In genomic region chr1:209215826-209216225, GRCh38 we compare ENCODE assay signal across 35 cellular contexts.
"Had no signal": no experiment of that assay in that cellular context is flagged by ENCODE, and none has a peak within 500 bp of the region (broad histone marks: within the 10 kb centered on the region; RNA-seq: fewer than 3 reads in every experiment).

No MANE protein-coding gene starts in this region.

- H3K4me1 Mint-ChIP-seq: activated CD4-positive, alpha-beta memory T cell treated with anti-CD3 and anti-CD28 coated beads, Interleukin-2, amount 10 ng/mL, durations not matched to agents 7 days and 5 days; activated CD4-positive, alpha-beta T cell treated with anti-CD3 and anti-CD28 coated beads, Interleukin-2, amount 10 ng/mL, durations not matched to agents 7 days and 5 days; activated naive CD4-positive, alpha-beta T cell treated with anti-CD3 and anti-CD28 coated beads, Interleukin-2, amount 10 ng/mL, durations not matched to agents 7 days and 5 days; activated naive CD8-positive, alpha-beta T cell treated with anti-CD3 and anti-CD28 coated beads, Interleukin-2, amount 10 ng/mL, durations not matched to agents 7 days and 5 days; central memory CD8-positive, alpha-beta T cell; T-helper 17 cell had no signal

- H3K9me3 ChIP-seq: breast epithelium, esophagus squamous epithelium had no signal

- DNase-seq: activated CD4-positive, alpha-beta memory T cell treated with anti-CD3 and anti-CD28 coated beads, Interleukin-2, amount 10 ng/mL, durations not matched to agents 7 days and 5 days; activated CD4-positive, alpha-beta T cell treated with anti-CD3 and anti-CD28 coated beads for 1 hour; activated CD4-positive, alpha-beta T cell treated with anti-CD3 and anti-CD28 coated beads for 4 hours; activated CD4-positive, alpha-beta T cell treated with anti-CD3 and anti-CD28 coated beads, Interleukin-2, amount 10 ng/mL, durations not matched to agents 7 days and 5 days; activated CD4-positive, alpha-beta T cell treated with anti-CD3 and anti-CD28 coated beads, Interleukin-2, amount 50 U/mL, for 4 hours; activated CD4-positive, CD25-positive, alpha-beta regulatory T cell; activated CD8-positive, alpha-beta memory T cell treated with anti-CD3 and anti-CD28 coated beads, Interleukin-2, amount 50 U/mL, for 48 hours; activated gamma-delta T cell; activated naive CD4-positive, alpha-beta T cell; activated naive CD4-positive, alpha-beta T cell treated with anti-CD3 and anti-CD28 coated beads, Interleukin-2, amount 10 ng/mL, durations not matched to agents 7 days and 5 days; activated naive CD8-positive, alpha-beta T cell treated with anti-CD3 and anti-CD28 coated beads, Interleukin-2, amount 10 ng/mL, durations not matched to agents 7 days and 5 days; activated T-cell treated with anti-CD3 and anti-CD28 coated beads for 4 hours; activated T-cell treated with anti-CD3 and anti-CD28 coated beads, Interleukin-2, amount 50 U/mL, for 24 hours; activated T-cell treated with anti-CD3 and anti-CD28 coated beads, Interleukin-2, amount 50 U/mL, for 72 hours; dorsolateral prefrontal cortex; effector CD4-positive, alpha-beta T cell; effector memory CD8-positive, alpha-beta T cell; esophagus squamous epithelium; foreskin melanocyte; head of caudate nucleus; T-helper 1 cell; T-helper 17 cell; T1000 had no signal

- H3K4me3 ChIP-seq: ascending aorta, breast epithelium, cardiac muscle cell, coronary artery, dorsolateral prefrontal cortex, esophagus squamous epithelium had no signal

- H3K27ac ChIP-seq: ascending aorta, breast epithelium, cardiac muscle cell, coronary artery, dorsolateral prefrontal cortex, epithelial cell of prostate, esophagus squamous epithelium had no signal

- H3K4me3 Mint-ChIP-seq: activated CD4-positive, alpha-beta memory T cell treated with anti-CD3 and anti-CD28 coated beads, Interleukin-2, amount 10 ng/mL, durations not matched to agents 7 days and 5 days; activated CD4-positive, alpha-beta T cell treated with anti-CD3 and anti-CD28 coated beads, Interleukin-2, amount 10 ng/mL, durations not matched to agents 7 days and 5 days; activated naive CD4-positive, alpha-beta T cell treated with anti-CD3 and anti-CD28 coated beads, Interleukin-2, amount 10 ng/mL, durations not matched to agents 7 days and 5 days; activated naive CD8-positive, alpha-beta T cell treated with anti-CD3 and anti-CD28 coated beads, Interleukin-2, amount 10 ng/mL, durations not matched to agents 7 days and 5 days; activated T-cell treated with anti-CD3 and anti-CD28 coated beads, Interleukin-2, amount 50 U/mL, for 24 hours; activated T-cell treated with anti-CD3 and anti-CD28 coated beads, Interleukin-2, amount 50 U/mL, for 72 hours; brain; central memory CD8-positive, alpha-beta T cell; dendritic cell treated with granulocyte-macrophage colony-stimulating factor and Interleukin-4, amounts not matched to agents 40 ng/mL and 50 ng/mL, for 4 days; effector memory CD8-positive, alpha-beta T cell; T-helper 17 cell; T-helper 2 cell treated with Interferon-gamma antibody and Interleukin-4, amounts not matched to agents 5 μg/mL and 100 μg/mL, for 36 hours had no signal

- H3K9me3 Mint-ChIP-seq: activated CD4-positive, alpha-beta memory T cell treated with anti-CD3 and anti-CD28 coated beads, Interleukin-2, amount 10 ng/mL, durations not matched to agents 7 days and 5 days; activated CD4-positive, alpha-beta T cell treated with anti-CD3 and anti-CD28 coated beads, Interleukin-2, amount 10 ng/mL, durations not matched to agents 7 days and 5 days; activated naive CD4-positive, alpha-beta T cell treated with anti-CD3 and anti-CD28 coated beads, Interleukin-2, amount 10 ng/mL, durations not matched to agents 7 days and 5 days; activated naive CD8-positive, alpha-beta T cell treated with anti-CD3 and anti-CD28 coated beads, Interleukin-2, amount 10 ng/mL, durations not matched to agents 7 days and 5 days; dendritic cell treated with granulocyte-macrophage colony-stimulating factor and Interleukin-4, amounts not matched to agents 40 ng/mL and 50 ng/mL, for 4 days; T-helper 2 cell treated with Interferon-gamma antibody and Interleukin-4, amounts not matched to agents 5 μg/mL and 100 μg/mL, for 36 hours had no signal

- H3K27me3 ChIP-seq: ascending aorta, cardiac muscle cell had no signal

- H3K36me3 Mint-ChIP-seq: activated naive CD4-positive, alpha-beta T cell treated with anti-CD3 and anti-CD28 coated beads, Interleukin-2, amount 10 ng/mL, durations not matched to agents 7 days and 5 days; activated naive CD8-positive, alpha-beta T cell treated with anti-CD3 and anti-CD28 coated beads, Interleukin-2, amount 10 ng/mL, durations not matched to agents 7 days and 5 days; brain had no signal

- H3K36me3 ChIP-seq: ascending aorta, breast epithelium, cardiac muscle cell, esophagus squamous epithelium had no signal

- FAIRE-seq: endometrium, endothelial cell of umbilical vein had no signal

- ATAC-seq: activated naive CD4-positive, alpha-beta T cell treated with anti-CD3 and anti-CD28 coated beads, Interleukin-2, amount 50 U/mL, for 72 hours; activated T-cell treated with anti-CD3 and anti-CD28 coated beads, Interleukin-2, amount 50 U/mL, for 72 hours; effector memory CD8-positive, alpha-beta T cell; T-helper 17 cell had no signal

- H3K27ac Mint-ChIP-seq: activated CD4-positive, alpha-beta memory T cell treated with anti-CD3 and anti-CD28 coated beads, Interleukin-2, amount 10 ng/mL, durations not matched to agents 7 days and 5 days; activated CD4-positive, alpha-beta T cell treated with anti-CD3 and anti-CD28 coated beads, Interleukin-2, amount 10 ng/mL, durations not matched to agents 7 days and 5 days; activated naive CD4-positive, alpha-beta T cell treated with anti-CD3 and anti-CD28 coated beads, Interleukin-2, amount 10 ng/mL, durations not matched to agents 7 days and 5 days; activated naive CD4-positive, alpha-beta T cell treated with anti-CD3 and anti-CD28 coated beads, Interleukin-2, amount 50 U/mL, for 72 hours; activated naive CD8-positive, alpha-beta T cell treated with anti-CD3 and anti-CD28 coated beads, Interleukin-2, amount 10 ng/mL, durations not matched to agents 7 days and 5 days; activated T-cell treated with anti-CD3 and anti-CD28 coated beads, Interleukin-2, amount 50 U/mL, for 24 hours; activated T-cell treated with anti-CD3 and anti-CD28 coated beads, Interleukin-2, amount 50 U/mL, for 72 hours; brain; dendritic cell treated with granulocyte-macrophage colony-stimulating factor and Interleukin-4, amounts not matched to agents 40 ng/mL and 50 ng/mL, for 4 days; effector memory CD8-positive, alpha-beta T cell; T-helper 17 cell; T-helper 2 cell treated with Interferon-gamma antibody and Interleukin-4, amounts not matched to agents 5 μg/mL and 100 μg/mL, for 36 hours had no signal

- H3K4me1 ChIP-seq: ascending aorta, breast epithelium had no signal
